9 cellular contexts compared by ENCODE assay signal in the genomic region with DNA sequence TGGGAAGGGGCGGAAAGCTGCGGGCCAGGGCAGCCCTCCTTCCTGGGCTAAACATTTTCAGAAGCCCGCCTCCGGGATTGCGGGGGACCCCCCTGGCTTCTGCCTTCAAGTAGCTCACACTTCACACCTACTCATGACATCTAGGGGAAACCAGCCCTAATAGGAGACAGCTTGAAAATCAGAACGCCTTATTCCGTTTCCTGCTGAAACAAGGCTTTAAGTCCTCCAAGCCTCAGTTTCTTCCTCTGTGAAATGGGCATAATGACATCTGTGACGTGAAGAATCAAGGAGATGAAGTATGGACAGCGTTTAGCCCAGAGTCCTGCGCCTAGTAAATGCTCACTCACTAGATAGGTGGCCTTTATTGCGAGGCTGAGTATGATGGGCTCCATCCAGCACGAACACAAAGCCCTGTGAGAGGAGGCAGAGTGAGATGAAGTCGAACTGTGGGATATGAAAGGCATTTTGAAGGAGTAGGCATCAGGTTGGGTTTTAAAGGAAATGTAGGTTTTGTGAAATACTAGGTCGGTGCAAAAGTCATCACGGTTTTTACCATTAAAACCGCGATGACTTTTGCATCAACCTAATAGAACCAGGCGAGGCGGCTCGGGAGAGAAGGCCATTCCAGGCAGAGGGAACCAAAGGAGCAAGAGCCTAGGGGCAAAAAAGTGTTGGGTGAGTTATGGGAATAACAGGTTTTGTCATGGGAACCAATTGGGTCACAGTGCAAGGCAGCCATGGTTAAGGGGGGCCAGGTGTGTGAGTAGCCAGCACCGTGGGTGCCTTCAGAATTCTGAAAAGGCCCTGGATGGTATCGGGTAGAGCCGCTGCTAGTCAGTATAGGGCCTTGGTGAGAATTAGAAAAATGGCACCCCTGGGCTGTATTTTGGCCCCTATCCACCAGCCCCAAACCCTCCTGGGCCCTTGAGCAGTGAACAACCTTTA. TPM values are rescaled to one million over a fixed set of nuclear protein-coding genes. Genes with fewer than 3 reads are reported as not detected.
A peak's percentile ranks its signal among the peaks of the same experiment; 100 is the strongest.
DNase-seq lines count a peak whose midpoint lies in the region; ATAC-seq and TF ChIP-seq lines count a peak whose summit lies in the region.
"Had no signal": no experiment of that assay in that cellular context is flagged by ENCODE, and none has a peak within 500 bp of the region (broad histone marks: within the 10 kb centered on the region; RNA-seq: fewer than 3 reads in every experiment).

No MANE protein-coding gene starts in this region.

- H3K4me3 ChIP-seq in GM12865 (ENCODE audit: low read depth, low read length) (peak overlapping the region; percentile 84), NT2/D1 (ENCODE audit: insufficient read length, low read depth) (peak overlapping the region; percentile 33), epithelial cell of proximal tubule (ENCODE audit: low read depth, low read length) (peak overlapping the region; percentile 99)

- peaks cover 19% of the 10 kb centered on the region for H3K4me1 Mint-ChIP-seq in progenitor cell of endocrine pancreas (ENCODE audit: low read depth)

- no peaks in the 10 kb centered on the region for H3K36me3 ChIP-seq in NT2/D1 (ENCODE audit: insufficient read depth, insufficient read length, low read length)

- H3K27me3 Mint-ChIP-seq in progenitor cell of endocrine pancreas, result no peaks in the 10 kb centered on the region

- H3K9ac ChIP-seq in NT2/D1 (ENCODE audit: insufficient read length, low read depth), result peak overlapping the region; percentile 70

- H3K9me3 Mint-ChIP-seq in progenitor cell of endocrine pancreas (ENCODE audit: low read depth), result no peaks in the 10 kb centered on the region

- TF ChIP-seq CTCF in GM12865 (IDR thresholded peaks at IDR 0.05; ENCODE audit: insufficient read depth, low read depth, low read length, missing control alignments) (no peak), epithelial cell of proximal tubule (conservative IDR thresholded peaks at IDR 0.05; ENCODE audit: low read depth, low read length) (no peak), progenitor cell of endocrine pancreas (IDR thresholded peaks at IDR 0.05; ENCODE audit: unreplicated experiment) (no peak)

- DNase-seq in GM12865 (ENCODE audit: low read depth) (no peak), NT2/D1 (ENCODE audit: low read depth, low spot score) (no peak), epithelial cell of proximal tubule (ENCODE audit: low read depth) (no peak), progenitor cell of endocrine pancreas (ENCODE audit: low spot score, unreplicated experiment) (no peak), hypothalamus (lab: John Stamatoyannopoulos, UW) (no peak), COR-L47 (lab: John Stamatoyannopoulos, UW) (no peak)

- no peak for ATAC-seq in HG03280 (IDR thresholded peaks at IDR 0.05; ENCODE audit: unreplicated experiment)
- no peak for ATAC-seq in HG03175 (IDR thresholded peaks at IDR 0.05; ENCODE audit: unreplicated experiment)

- no peaks in the 10 kb centered on the region for H3K27me3 ChIP-seq in NT2/D1 (ENCODE audit: insufficient read depth, insufficient read length)

- H3K4me3 Mint-ChIP-seq in progenitor cell of endocrine pancreas (ENCODE audit: low read depth), result peak overlapping the region; percentile 98

- peaks cover 6% of the 10 kb centered on the region for H3K4me1 ChIP-seq in NT2/D1 (ENCODE audit: insufficient read depth, insufficient read length)

- H3K9me3 ChIP-seq in NT2/D1 (ENCODE audit: insufficient read depth, low read length), result no peaks in the 10 kb centered on the region

- peak overlapping the region; percentile 100 for H3K27ac Mint-ChIP-seq in progenitor cell of endocrine pancreas

- H3K36me3 Mint-ChIP-seq in progenitor cell of endocrine pancreas (ENCODE audit: insufficient read depth), result no peaks in the 10 kb centered on the region

RNA-seq across cellular contexts. Expression of gene TSC1, which starts 1.0 kb away (rescaled TPM):
- total RNA-seq in epithelial cell of proximal tubule, result 22.0 and 26.3 TPM in 2 replicates
- 65.4 and 69.0 TPM in 2 replicates for total RNA-seq in progenitor cell of endocrine pancreas

RNA-seq across cellular contexts. Expression of gene GFI1B, which starts 33.0 kb away (rescaled TPM):
- total RNA-seq in epithelial cell of proximal tubule (not detected in 2 replicates), progenitor cell of endocrine pancreas (0.12 TPM in 1 of 2 replicates, not detected in the other)
- total RNA-seq: RPMI7951 had no signal

Comparison
In these comparisons a context has a peak if more than half of its experiments do, and no peak if none do; other contexts are left out.
1. H3K4me3 ChIP-seq: peak in every context shown above with its lines; median percentile 99 in epithelial cell of proximal tubule; 84 in GM12865; 33 in NT2/D1.